In genomic region chr6:14453712-14454466, GRCh38 we compare ENCODE assay signal across 12 cellular contexts.
DNase-seq lines count a peak whose midpoint lies in the region; ATAC-seq and TF ChIP-seq lines count a peak whose summit lies in the region.
"Had no signal": no experiment of that assay in that cellular context is flagged by ENCODE, and none has a peak within 500 bp of the region (broad histone marks: within the 10 kb centered on the region; RNA-seq: fewer than 3 reads in every experiment).

No MANE protein-coding gene starts in this region.

- peak overlapping the region; percentile 45 for H3K4me3 Mint-ChIP-seq in activated CD8-positive, alpha-beta memory T cell treated with anti-CD3 and anti-CD28 coated beads, Interleukin-2, amount 10 ng/mL, durations not matched to agents 7 days and 5 days
- peak overlapping the region; percentile 73 to 83 for H3K4me3 Mint-ChIP-seq in activated T-cell treated with anti-CD3 and anti-CD28 coated beads, Interleukin-2, amount 50 U/mL, for 72 hours

- H3K4me3 ChIP-seq in LNCaP clone FGC (ENCODE audit: low read depth, low read length), result no peak overlapping the region
- H3K4me3 ChIP-seq: cardiac muscle cell, transverse colon had no signal

- H3K4me1 Mint-ChIP-seq in activated CD8-positive, alpha-beta memory T cell treated with anti-CD3 and anti-CD28 coated beads, Interleukin-2, amount 10 ng/mL, durations not matched to agents 7 days and 5 days, result peaks cover 65% of the 10 kb centered on the region
- H3K4me1 Mint-ChIP-seq in activated T-cell treated with anti-CD3 and anti-CD28 coated beads, Interleukin-2, amount 50 U/mL, for 72 hours (ENCODE audit: low read depth), result peaks cover 82% of the 10 kb centered on the region

- H3K36me3 Mint-ChIP-seq in activated CD8-positive, alpha-beta memory T cell treated with anti-CD3 and anti-CD28 coated beads, Interleukin-2, amount 10 ng/mL, durations not matched to agents 7 days and 5 days, result no peaks in the 10 kb centered on the region
- H3K36me3 Mint-ChIP-seq in activated T-cell treated with anti-CD3 and anti-CD28 coated beads, Interleukin-2, amount 50 U/mL, for 72 hours (ENCODE audit: insufficient read depth in 2 of 2), result peaks cover 2 to 3% of the 10 kb centered on the region in 2 donors

- no peaks in the 10 kb centered on the region for H3K27me3 Mint-ChIP-seq in activated CD8-positive, alpha-beta memory T cell treated with anti-CD3 and anti-CD28 coated beads, Interleukin-2, amount 10 ng/mL, durations not matched to agents 7 days and 5 days
- no peaks in the 10 kb centered on the region for H3K27me3 Mint-ChIP-seq in activated T-cell treated with anti-CD3 and anti-CD28 coated beads, Interleukin-2, amount 50 U/mL, for 72 hours (ENCODE audit: low read depth)

- no peak for ATAC-seq in activated CD8-positive, alpha-beta memory T cell treated with anti-CD3 and anti-CD28 coated beads, Interleukin-2, amount 10 ng/mL, durations not matched to agents 7 days and 5 days
- peak; percentile 52 to 54 for ATAC-seq in activated T-cell treated with anti-CD3 and anti-CD28 coated beads, Interleukin-2, amount 50 U/mL, for 72 hours (replicated peaks in 1 of 2)
- ATAC-seq in GM18519 (IDR thresholded peaks at IDR 0.05; ENCODE audit: low FRiP score, unreplicated experiment) (no peak), GM21390 (IDR thresholded peaks at IDR 0.05; ENCODE audit: unreplicated experiment) (no peak)

- no peak for DNase-seq in activated CD8-positive, alpha-beta memory T cell treated with anti-CD3 and anti-CD28 coated beads, Interleukin-2, amount 10 ng/mL, durations not matched to agents 7 days and 5 days
- DNase-seq in activated CD8-positive, alpha-beta memory T cell treated with anti-CD3 and anti-CD28 coated beads for 24 hours, result no peak
- DNase-seq in LNCaP clone FGC (ENCODE audit: low read depth) (peak; percentile 13), DMS79 treated with DMSO at 0.1 percent for 48 hours (lab: John Stamatoyannopoulos, UW) (no peak)
- DNase-seq in activated T-cell treated with anti-CD3 and anti-CD28 coated beads, Interleukin-2, amount 50 U/mL, for 72 hours, result peak; percentile 43 to 60
- peak; percentile 42 for DNase-seq in stimulated activated CD8-positive, alpha-beta memory T cell treated with anti-CD3 and anti-CD28 coated beads, Interleukin-4, amount 100 ng/mL, for 48 hours
- DNase-seq: islet precursor cell, NCI-H1436 had no signal

- no peak for TF ChIP-seq CTCF in LNCaP clone FGC (IDR thresholded peaks at IDR 0.05; ENCODE audit: control insufficient read depth, extremely low read depth, insufficient read depth)

- no peaks in the 10 kb centered on the region for H3K9me3 Mint-ChIP-seq in activated CD8-positive, alpha-beta memory T cell treated with anti-CD3 and anti-CD28 coated beads, Interleukin-2, amount 10 ng/mL, durations not matched to agents 7 days and 5 days (ENCODE audit: low read depth)
- H3K9me3 Mint-ChIP-seq in activated T-cell treated with anti-CD3 and anti-CD28 coated beads, Interleukin-2, amount 50 U/mL, for 72 hours, result peaks cover 0 to 2% of the 10 kb centered on the region in 2 donors

- CTCF ChIA-PET in activated CD8-positive, alpha-beta memory T cell treated with anti-CD3 and anti-CD28 coated beads, Interleukin-2, amount 10 ng/mL, durations not matched to agents 7 days and 5 days (lab: Charles Lee), result interaction anchor here (0.8 to 1.5 kb wide), 3 partner anchors 17 to 257 kb away, joined by 3 to 4 read pairs (median 3); no protein-coding TSS in a partner anchor

- peak overlapping the region; percentile 84 for H3K27ac Mint-ChIP-seq in activated CD8-positive, alpha-beta memory T cell treated with anti-CD3 and anti-CD28 coated beads, Interleukin-2, amount 10 ng/mL, durations not matched to agents 7 days and 5 days
- H3K27ac Mint-ChIP-seq in activated T-cell treated with anti-CD3 and anti-CD28 coated beads, Interleukin-2, amount 50 U/mL, for 72 hours, result peak overlapping the region; percentile 58

Comparison
In these comparisons a context has a peak if more than half of its experiments do, and no peak if none do; other contexts are left out.
1. ATAC-seq: peak in activated T-cell treated with anti-CD3 and anti-CD28 coated beads, Interleukin-2, amount 50 U/mL, for 72 hours (2 of 2); none in activated CD8-positive, alpha-beta memory T cell treated with anti-CD3 and anti-CD28 coated beads, Interleukin-2, amount 10 ng/mL, durations not matched to agents 7 days and 5 days (single experiment), GM18519 (single experiment) and GM21390 (single experiment).
2. DNase-seq: peak in LNCaP clone FGC (single experiment), activated T-cell treated with anti-CD3 and anti-CD28 coated beads, Interleukin-2, amount 50 U/mL, for 72 hours (2 of 2) and stimulated activated CD8-positive, alpha-beta memory T cell treated with anti-CD3 and anti-CD28 coated beads, Interleukin-4, amount 100 ng/mL, for 48 hours (single experiment); none in activated CD8-positive, alpha-beta memory T cell treated with anti-CD3 and anti-CD28 coated beads, Interleukin-2, amount 10 ng/mL, durations not matched to agents 7 days and 5 days (single experiment), activated CD8-positive, alpha-beta memory T cell treated with anti-CD3 and anti-CD28 coated beads for 24 hours (single experiment) and DMS79 treated with DMSO at 0.1 percent for 48 hours (single experiment).